10 cellular contexts compared by ENCODE assay signal in the genomic region with DNA sequence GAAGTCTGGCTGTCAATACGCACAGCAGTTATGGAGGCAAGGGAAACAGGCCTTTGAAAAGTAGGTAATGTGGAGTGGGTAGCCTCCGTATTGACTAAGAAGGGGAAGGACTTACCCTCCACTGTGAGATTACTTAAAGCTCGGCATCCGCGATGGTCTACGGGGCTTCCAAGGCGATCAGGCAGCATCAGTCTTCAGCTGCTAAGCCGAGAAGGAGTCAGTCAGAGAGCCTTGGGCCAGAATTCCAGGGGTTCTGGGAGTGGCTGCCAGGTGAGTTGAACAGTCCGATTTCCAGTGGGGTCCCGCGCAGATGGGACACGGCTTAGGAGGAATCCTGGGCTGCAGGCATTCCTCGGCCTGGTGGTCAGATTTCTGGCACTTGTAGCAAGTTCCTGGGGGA. TPM values are rescaled to one million over a fixed set of nuclear protein-coding genes. Genes with fewer than 3 reads are reported as not detected.
DNase-seq lines count a peak whose midpoint lies in the region; ATAC-seq, FAIRE-seq and TF ChIP-seq lines count a peak whose summit lies in the region.
"Not testable (repeated sequence)": the region's sequence is repeated elsewhere in the genome, so short reads cannot be mapped to it uniquely, and the experiment has no call there.
"Had no signal": no experiment of that assay in that cellular context is flagged by ENCODE, and none has a peak within 500 bp of the region (broad histone marks: within the 10 kb centered on the region; RNA-seq: fewer than 3 reads in every experiment).

No MANE protein-coding gene starts in this region.

- H3K27me3 Mint-ChIP-seq in GM23338 (ENCODE audit: insufficient read depth, low read depth, poor library complexity): peaks cover 17% of the 10 kb centered on the region
- H3K27me3 Mint-ChIP-seq in astrocyte (ENCODE audit: low read depth, unreplicated experiment): peaks cover 13% of the 10 kb centered on the region
- H3K27me3 Mint-ChIP-seq in endothelial cell (ENCODE audit: unreplicated experiment): not testable (repeated sequence)
- peaks cover 31% of the 10 kb centered on the region for H3K27me3 Mint-ChIP-seq in nephron progenitor cell (ENCODE audit: low read depth, poor library complexity)

- not testable (repeated sequence) for H3K36me3 ChIP-seq in GM23338 (ENCODE audit: insufficient read depth); astrocyte (ENCODE audit: insufficient read depth, low read length); iPS-18a (ENCODE audit: control insufficient read depth, low read depth, low read length); upper lobe of left lung

- TF ChIP-seq CTCF in GM23338 (conservative IDR thresholded peaks at IDR 0.05; ENCODE audit: low read depth in 2 of 2); astrocyte (IDR thresholded peaks at IDR 0.05; ENCODE audit: insufficient read depth, low read depth, low read length); endothelial cell (IDR thresholded peaks at IDR 0.05; ENCODE audit: unreplicated experiment); nephron progenitor cell (IDR thresholded peaks at IDR 0.05); upper lobe of left lung (IDR thresholded peaks at IDR 0.05): not testable (repeated sequence)

- H3F3A ChIP-seq in GM23338 (replicated peaks; ENCODE audit: low read depth): peaks cover 11% of the 10 kb centered on the region

- not testable (repeated sequence) for FAIRE-seq in astrocyte (lab: Jason Lieb, UNC)

- H3K27ac ChIP-seq in GM23338 (ENCODE audit: low read depth) (peak overlapping the region; percentile 98), upper lobe of left lung (peak overlapping the region in 3 of 4 donors; percentile 51 to 63 (median 61))
- H3K27ac ChIP-seq in astrocyte (ENCODE audit: low read depth, low read length); iPS-18a (ENCODE audit: low read length): not testable (repeated sequence)

- H3K9me2 ChIP-seq in GM23338 (ENCODE audit: insufficient read depth): not testable (repeated sequence)

- H3K4me3 Mint-ChIP-seq in GM23338 (peak overlapping the region; percentile 93), astrocyte (ENCODE audit: unreplicated experiment) (peak overlapping the region; percentile 72), endothelial cell (ENCODE audit: unreplicated experiment) (peak overlapping the region; percentile 68), nephron progenitor cell (peak overlapping the region; percentile 44)

- H3K4me1 Mint-ChIP-seq in GM23338 (peaks cover 81% of the 10 kb centered on the region), astrocyte (ENCODE audit: low read depth, unreplicated experiment) (peaks cover 27% of the 10 kb centered on the region), endothelial cell (ENCODE audit: unreplicated experiment) (peaks cover 54% of the 10 kb centered on the region), nephron progenitor cell (peaks cover 60% of the 10 kb centered on the region)

- H3K9ac ChIP-seq in astrocyte (ENCODE audit: low read length); iPS-18a (ENCODE audit: low read length): not testable (repeated sequence)

- ATAC-seq in GM23338; upper lobe of left lung (ENCODE audit: low FRiP score in 2 of 2): not testable (repeated sequence)

- H3K4me3 ChIP-seq in GM23338: peak overlapping the region; percentile 62
- H3K4me3 ChIP-seq in astrocyte (ENCODE audit: insufficient read depth, low read depth, low read length): not testable (repeated sequence)
- H3K4me3 ChIP-seq in iPS-18a (ENCODE audit: low read length): peak overlapping the region; percentile 33
- peak overlapping the region in 3 of 4 donors; percentile 29 to 34 (median 31) for H3K4me3 ChIP-seq in upper lobe of left lung

- not testable (repeated sequence) for H3K27me3 ChIP-seq in GM23338 (ENCODE audit: insufficient read depth); astrocyte (ENCODE audit: insufficient read depth, low read length); iPS-18a (ENCODE audit: control insufficient read depth, insufficient read depth, low read length); upper lobe of left lung

- peaks cover 63% of the 10 kb centered on the region for H3K79me2 ChIP-seq in GM23338 (replicated peaks; ENCODE audit: insufficient read depth)
- H3K79me2 ChIP-seq in astrocyte (ENCODE audit: insufficient read depth, low read length): not testable (repeated sequence)

- not testable (repeated sequence) for TF ChIP-seq EP300 in upper lobe of left lung (IDR thresholded peaks at IDR 0.05)

- WGBS in upper lobe of left lung, 2 donors: 48 to 56% methylated on average over 2 to 13 of the region's 13 CpGs

- H3K9me3 ChIP-seq in astrocyte (ENCODE audit: insufficient read depth, low read depth, low read length); iPS-18a (ENCODE audit: control insufficient read depth, low read depth, low read length); upper lobe of left lung: not testable (repeated sequence)

- H4K20me1 ChIP-seq in GM23338 (replicated peaks; ENCODE audit: insufficient read depth); astrocyte (ENCODE audit: insufficient read depth, low read length): not testable (repeated sequence)

- not testable (repeated sequence) for H3K9me3 Mint-ChIP-seq in GM23338; astrocyte (ENCODE audit: unreplicated experiment); endothelial cell (ENCODE audit: unreplicated experiment); nephron progenitor cell

- TF ChIP-seq POLR2A in upper lobe of left lung (IDR thresholded peaks at IDR 0.05): not testable (repeated sequence)

- H3K27ac Mint-ChIP-seq in GM23338: peak overlapping the region; percentile 100
- H3K27ac Mint-ChIP-seq in astrocyte (ENCODE audit: unreplicated experiment): peak overlapping the region; percentile 14
- H3K27ac Mint-ChIP-seq in endothelial cell (ENCODE audit: unreplicated experiment); nephron progenitor cell: not testable (repeated sequence)

- not testable (repeated sequence) for H2AFZ ChIP-seq in GM23338; astrocyte (ENCODE audit: low read depth, low read length)

- peak overlapping the region; percentile 84 for H3K4me2 ChIP-seq in GM23338
- H3K4me2 ChIP-seq in astrocyte (ENCODE audit: low read length): not testable (repeated sequence)

- H3K4me1 ChIP-seq in GM23338 (ENCODE audit: insufficient read depth) (peaks cover 68% of the 10 kb centered on the region), iPS-18a (ENCODE audit: control insufficient read depth, low read depth, low read length) (peaks cover 15% of the 10 kb centered on the region)
- not testable (repeated sequence) for H3K4me1 ChIP-seq in astrocyte (ENCODE audit: insufficient read depth, low read length); upper lobe of left lung

- H3K36me3 Mint-ChIP-seq in GM23338 (ENCODE audit: low read depth): peaks cover 41% of the 10 kb centered on the region
- not testable (repeated sequence) for H3K36me3 Mint-ChIP-seq in astrocyte (ENCODE audit: low read depth, unreplicated experiment); endothelial cell (ENCODE audit: low read depth, unreplicated experiment); nephron progenitor cell (ENCODE audit: low read depth)

- not testable (repeated sequence) for DNase-seq in GM23338 (ENCODE audit: low spot score); astrocyte (ENCODE audit: low read depth); endothelial cell (ENCODE audit: low spot score); nephron progenitor cell; upper lobe of left lung
- peak; percentile 30 for DNase-seq in NCI-H226

RNA-seq across cellular contexts. Expression of gene TREH, which starts 40.6 kb away (rescaled TPM):
- total RNA-seq in GM23338 (2014; rRNA removed; shearing (Covaris generic)): not detected in 2 replicates
- 0.24 and 0.36 TPM in 2 replicates for polyA plus RNA-seq in GM23338 (2016; fragmentation: Nextera tagmentation; extraction: Ambion mirVana)
- total RNA-seq in astrocyte: not detected in 2 replicates
- total RNA-seq in endothelial cell (ENCODE audit: unreplicated experiment): not detected
- 1 to 10 TPM in 1 of 6 donors, under 1 TPM in 2, not detected in 3; 0.17 to 1.0 (median 0.89) TPM for total RNA-seq in upper lobe of left lung
- total RNA-seq: CD4-positive, CD25-positive, alpha-beta regulatory T cell had no signal
- polyA plus RNA-seq: AG04450; CD4-positive, CD25-positive, alpha-beta regulatory T cell; IgD-negative memory B cell had no signal
